ENCODE assay signal across 9 cellular contexts in the genomic region with DNA sequence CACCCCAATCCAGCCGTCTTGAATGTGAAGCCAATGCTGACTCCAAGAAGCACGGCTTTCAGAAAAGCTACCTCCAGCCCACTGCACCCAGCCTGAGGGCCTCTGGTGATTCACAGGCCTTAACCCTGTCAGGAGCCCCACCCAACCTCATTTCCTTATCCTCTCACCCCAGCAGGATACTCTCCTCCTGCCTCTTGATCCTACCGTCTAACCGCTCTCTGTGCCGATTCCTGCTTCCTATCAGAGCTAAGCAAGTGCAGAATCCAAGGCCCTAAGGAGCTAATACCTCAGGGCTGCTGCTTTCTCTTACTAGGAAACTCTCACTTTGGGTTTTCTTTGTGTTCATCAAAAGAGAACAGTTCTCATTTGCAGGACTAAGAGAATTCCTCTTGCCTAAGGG. TPM values are rescaled to one million over a fixed set of nuclear protein-coding genes. Genes with fewer than 3 reads are reported as not detected.
DNase-seq lines count a peak whose midpoint lies in the region; ATAC-seq and TF ChIP-seq lines count a peak whose summit lies in the region.
"Had no signal": no experiment of that assay in that cellular context is flagged by ENCODE, and none has a peak within 500 bp of the region (broad histone marks: within the 10 kb centered on the region; RNA-seq: fewer than 3 reads in every experiment).

No MANE protein-coding gene starts in this region.

- no peaks in the 10 kb centered on the region for H3K27me3 Mint-ChIP-seq in activated T-helper 17 cell treated with anti-CD3 and anti-CD28 coated beads, Interleukin-2, amount 50 U/mL, for 72 hours

- H3K4me1 ChIP-seq in SK-N-SH (ENCODE audit: control insufficient read depth in 1 of 2, insufficient read depth in 2 of 2, low read depth in 1 of 2, low read length in 1 of 2): peaks cover 6 to 10% of the 10 kb centered on the region in 2 experiments

- peak overlapping the region; percentile 58 for H3K27ac Mint-ChIP-seq in activated T-helper 17 cell treated with anti-CD3 and anti-CD28 coated beads, Interleukin-2, amount 50 U/mL, for 72 hours

- intact Hi-C loops in left ventricle myocardium superior (cut with micrococcal nuclease): loop anchor here (10.0 kb wide), 1 partner anchor 50 kb away; a partner anchor contains a TSS

- peak overlapping the region; percentile 58 for H3K4me3 Mint-ChIP-seq in activated T-helper 17 cell treated with anti-CD3 and anti-CD28 coated beads, Interleukin-2, amount 50 U/mL, for 72 hours

- H3K9ac ChIP-seq in SK-N-SH: no peak overlapping the region

- no peaks in the 10 kb centered on the region for H3K9me2 ChIP-seq in SK-N-SH

- H3K27me3 ChIP-seq in SK-N-SH (ENCODE audit: insufficient read depth): no peaks in the 10 kb centered on the region

- TF ChIP-seq RAD21 in SK-N-SH (IDR thresholded peaks at IDR 0.05; ENCODE audit: low read length): no peak

- peaks cover 14% of the 10 kb centered on the region; the same call in 1 of the 2 replicates for H4K20me1 ChIP-seq in SK-N-SH (ENCODE audit: insufficient read depth)

- H3K4me3 ChIP-seq in SK-N-SH (ENCODE audit: low read depth in 2 of 2, low read length in 1 of 2): no peak overlapping the region

- H3F3A ChIP-seq in SK-N-SH (replicated peaks; ENCODE audit: insufficient read depth): peaks cover 8% of the 10 kb centered on the region

- CTCF ChIA-PET in SK-N-SH (lab: Yijun Ruan, JAX): no interaction called here

- DNase-seq in SK-N-SH: no peak
- DNase-seq in left ventricle myocardium superior: no peak
- DNase-seq in stimulated activated CD8-positive, alpha-beta memory T cell treated with anti-CD3 and anti-CD28 coated beads, Interleukin-4, amount 100 ng/mL, for 4 hours (ENCODE audit: low read depth in 2 of 2, low spot score in 1 of 2): peak; percentile 16 to 23
- DNase-seq in NCI-H1048 (lab: John Stamatoyannopoulos, UW): no peak
- DNase-seq in NCI-H146 treated with DMSO at 0.1 percent for 48 hours (lab: John Stamatoyannopoulos, UW; ENCODE audit: unreplicated experiment): no peak

- no peaks in the 10 kb centered on the region for H3K36me3 ChIP-seq in SK-N-SH (replicated peaks in 1 of 2; ENCODE audit: control insufficient read depth in 1 of 2, insufficient read depth in 2 of 2, low read length in 1 of 2)

- H2AFZ ChIP-seq in SK-N-SH (ENCODE audit: low read depth): no peak overlapping the region

- ATAC-seq in SK-N-SH treated with all-trans-retinoic acid at 6 μM for 48 hours: no peak
- ATAC-seq in activated T-helper 17 cell treated with anti-CD3 and anti-CD28 coated beads, Interleukin-2, amount 50 U/mL, for 72 hours (replicated peaks): peak; percentile 33
- ATAC-seq in left ventricle myocardium superior: peak; percentile 71
- no peak for ATAC-seq in HG03565 (IDR thresholded peaks at IDR 0.05; ENCODE audit: unreplicated experiment)

- H3K27ac ChIP-seq in SK-N-SH (ENCODE audit: low read depth in 2 of 2, low read length in 1 of 2): no peak overlapping the region
- H3K27ac ChIP-seq: 22Rv1 had no signal

- no peak for TF ChIP-seq EP300 in SK-N-SH (IDR thresholded peaks at IDR 0.05; ENCODE audit: borderline replicate concordance in 1 of 2, low read depth in 1 of 2, low read length in 1 of 2)

- H3K79me2 ChIP-seq in SK-N-SH (ENCODE audit: insufficient read depth): peaks cover 20% of the 10 kb centered on the region

- TF ChIP-seq CTCF in SK-N-SH (IDR thresholded peaks at IDR 0.05): no peak

- no peaks in the 10 kb centered on the region for H3K9me3 Mint-ChIP-seq in activated T-helper 17 cell treated with anti-CD3 and anti-CD28 coated beads, Interleukin-2, amount 50 U/mL, for 72 hours

- peak overlapping the region; percentile 32; the same call in 1 of the 2 replicates for H3K4me2 ChIP-seq in SK-N-SH

- no peaks in the 10 kb centered on the region for H3K9me3 ChIP-seq in SK-N-SH

- peaks cover 42% of the 10 kb centered on the region for H3K4me1 Mint-ChIP-seq in activated T-helper 17 cell treated with anti-CD3 and anti-CD28 coated beads, Interleukin-2, amount 50 U/mL, for 72 hours

- no peaks in the 10 kb centered on the region for H3K36me3 Mint-ChIP-seq in activated T-helper 17 cell treated with anti-CD3 and anti-CD28 coated beads, Interleukin-2, amount 50 U/mL, for 72 hours (ENCODE audit: low read depth)

- WGBS in SK-N-SH (ENCODE audit: low lambda C conversion rate): 84% methylated on average over 5 of the region's 5 CpGs

- POLR2A ChIA-PET in SK-N-SH (lab: Yijun Ruan, JAX): no interaction called here

TF ChIP-seq in SK-N-SH, 30 proteins besides CTCF, POLR2A, EP300 and RAD21 (continues in another document):
- TF ChIP-seq, protein P1, sequence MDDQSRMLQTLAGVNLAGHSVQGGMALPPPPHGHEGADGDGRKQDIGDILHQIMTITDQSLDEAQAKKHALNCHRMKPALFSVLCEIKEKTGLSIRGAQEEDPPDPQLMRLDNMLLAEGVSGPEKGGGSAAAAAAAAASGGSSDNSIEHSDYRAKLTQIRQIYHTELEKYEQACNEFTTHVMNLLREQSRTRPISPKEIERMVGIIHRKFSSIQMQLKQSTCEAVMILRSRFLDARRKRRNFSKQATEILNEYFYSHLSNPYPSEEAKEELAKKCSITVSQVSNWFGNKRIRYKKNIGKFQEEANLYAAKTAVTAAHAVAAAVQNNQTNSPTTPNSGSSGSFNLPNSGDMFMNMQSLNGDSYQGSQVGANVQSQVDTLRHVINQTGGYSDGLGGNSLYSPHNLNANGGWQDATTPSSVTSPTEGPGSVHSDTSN (IDR thresholded peaks at IDR 0.05): no peak
- TF ChIP-seq, protein P2, sequence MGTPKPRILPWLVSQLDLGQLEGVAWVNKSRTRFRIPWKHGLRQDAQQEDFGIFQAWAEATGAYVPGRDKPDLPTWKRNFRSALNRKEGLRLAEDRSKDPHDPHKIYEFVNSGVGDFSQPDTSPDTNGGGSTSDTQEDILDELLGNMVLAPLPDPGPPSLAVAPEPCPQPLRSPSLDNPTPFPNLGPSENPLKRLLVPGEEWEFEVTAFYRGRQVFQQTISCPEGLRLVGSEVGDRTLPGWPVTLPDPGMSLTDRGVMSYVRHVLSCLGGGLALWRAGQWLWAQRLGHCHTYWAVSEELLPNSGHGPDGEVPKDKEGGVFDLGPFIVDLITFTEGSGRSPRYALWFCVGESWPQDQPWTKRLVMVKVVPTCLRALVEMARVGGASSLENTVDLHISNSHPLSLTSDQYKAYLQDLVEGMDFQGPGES (IDR thresholded peaks at IDR 0.05; ENCODE audit: low read depth, low read length): no peak
- TF ChIP-seq GATA2 (CRISPR knock-in tag; IDR thresholded peaks at IDR 0.05): no peak

TF ChIP-seq in SK-N-SH treated with all-trans-retinoic acid at 6 μM for 48 hours, 23 proteins besides CTCF, POLR2A, EP300 and RAD21 (continues in another document):
- TF ChIP-seq, protein P3, sequence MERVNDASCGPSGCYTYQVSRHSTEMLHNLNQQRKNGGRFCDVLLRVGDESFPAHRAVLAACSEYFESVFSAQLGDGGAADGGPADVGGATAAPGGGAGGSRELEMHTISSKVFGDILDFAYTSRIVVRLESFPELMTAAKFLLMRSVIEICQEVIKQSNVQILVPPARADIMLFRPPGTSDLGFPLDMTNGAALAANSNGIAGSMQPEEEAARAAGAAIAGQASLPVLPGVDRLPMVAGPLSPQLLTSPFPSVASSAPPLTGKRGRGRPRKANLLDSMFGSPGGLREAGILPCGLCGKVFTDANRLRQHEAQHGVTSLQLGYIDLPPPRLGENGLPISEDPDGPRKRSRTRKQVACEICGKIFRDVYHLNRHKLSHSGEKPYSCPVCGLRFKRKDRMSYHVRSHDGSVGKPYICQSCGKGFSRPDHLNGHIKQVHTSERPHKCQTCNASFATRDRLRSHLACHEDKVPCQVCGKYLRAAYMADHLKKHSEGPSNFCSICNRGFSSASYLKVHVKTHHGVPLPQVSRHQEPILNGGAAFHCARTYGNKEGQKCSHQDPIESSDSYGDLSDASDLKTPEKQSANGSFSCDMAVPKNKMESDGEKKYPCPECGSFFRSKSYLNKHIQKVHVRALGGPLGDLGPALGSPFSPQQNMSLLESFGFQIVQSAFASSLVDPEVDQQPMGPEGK (CRISPR knock-in tag; IDR thresholded peaks at IDR 0.05; ENCODE audit: borderline replicate concordance): no peak
- no peak for TF ChIP-seq BACH2 (CRISPR knock-in tag; IDR thresholded peaks at IDR 0.05; ENCODE audit: borderline replicate concordance)
- no peak for TF ChIP-seq CSDC2 (CRISPR knock-in tag; IDR thresholded peaks at IDR 0.05)
- no peak for TF ChIP-seq OSR1 (CRISPR knock-in tag; IDR thresholded peaks at IDR 0.05)
- no peak for TF ChIP-seq ZFP30 (CRISPR knock-in tag; IDR thresholded peaks at IDR 0.05)
- TF ChIP-seq TCF4 (CRISPR knock-in tag; IDR thresholded peaks at IDR 0.05; ENCODE audit: borderline replicate concordance): no peak
- TF ChIP-seq TOX (CRISPR knock-in tag; IDR thresholded peaks at IDR 0.05; ENCODE audit: borderline replicate concordance): no peak
- TF ChIP-seq, protein P4, sequence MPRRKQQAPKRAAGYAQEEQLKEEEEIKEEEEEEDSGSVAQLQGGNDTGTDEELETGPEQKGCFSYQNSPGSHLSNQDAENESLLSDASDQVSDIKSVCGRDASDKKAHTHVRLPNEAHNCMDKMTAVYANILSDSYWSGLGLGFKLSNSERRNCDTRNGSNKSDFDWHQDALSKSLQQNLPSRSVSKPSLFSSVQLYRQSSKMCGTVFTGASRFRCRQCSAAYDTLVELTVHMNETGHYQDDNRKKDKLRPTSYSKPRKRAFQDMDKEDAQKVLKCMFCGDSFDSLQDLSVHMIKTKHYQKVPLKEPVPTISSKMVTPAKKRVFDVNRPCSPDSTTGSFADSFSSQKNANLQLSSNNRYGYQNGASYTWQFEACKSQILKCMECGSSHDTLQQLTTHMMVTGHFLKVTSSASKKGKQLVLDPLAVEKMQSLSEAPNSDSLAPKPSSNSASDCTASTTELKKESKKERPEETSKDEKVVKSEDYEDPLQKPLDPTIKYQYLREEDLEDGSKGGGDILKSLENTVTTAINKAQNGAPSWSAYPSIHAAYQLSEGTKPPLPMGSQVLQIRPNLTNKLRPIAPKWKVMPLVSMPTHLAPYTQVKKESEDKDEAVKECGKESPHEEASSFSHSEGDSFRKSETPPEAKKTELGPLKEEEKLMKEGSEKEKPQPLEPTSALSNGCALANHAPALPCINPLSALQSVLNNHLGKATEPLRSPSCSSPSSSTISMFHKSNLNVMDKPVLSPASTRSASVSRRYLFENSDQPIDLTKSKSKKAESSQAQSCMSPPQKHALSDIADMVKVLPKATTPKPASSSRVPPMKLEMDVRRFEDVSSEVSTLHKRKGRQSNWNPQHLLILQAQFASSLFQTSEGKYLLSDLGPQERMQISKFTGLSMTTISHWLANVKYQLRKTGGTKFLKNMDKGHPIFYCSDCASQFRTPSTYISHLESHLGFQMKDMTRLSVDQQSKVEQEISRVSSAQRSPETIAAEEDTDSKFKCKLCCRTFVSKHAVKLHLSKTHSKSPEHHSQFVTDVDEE (CRISPR knock-in tag; IDR thresholded peaks at IDR 0.05): no peak
- no peak for TF ChIP-seq ZNF70 (CRISPR knock-in tag; IDR thresholded peaks at IDR 0.05)
- TF ChIP-seq ESRRG (CRISPR knock-in tag; IDR thresholded peaks at IDR 0.05): no peak

RNA-seq across cellular contexts. Expression of a gene that starts 47.2 kb away (rescaled TPM):
- polyA plus RNA-seq in SK-N-SH (2012; rRNA removed): 3.2 and 3.6 TPM in 2 replicates
- polyA plus RNA-seq in SK-N-SH (2012; cell fraction: cytosol; rRNA removed): 2.3 and 2.9 TPM in 2 replicates
- polyA plus RNA-seq in SK-N-SH (2012; cell fraction: nucleus; rRNA removed): 9.6 and 12.0 TPM in 2 replicates
- total RNA-seq in activated T-helper 17 cell treated with anti-CD3 and anti-CD28 coated beads, Interleukin-2, amount 50 U/mL, for 72 hours: 10 to 100 TPM; 16.6 to 32.4 TPM
- total RNA-seq in left ventricle myocardium superior: 1.8 TPM

Comparison
In these comparisons a context has a peak if more than half of its experiments do, and no peak if none do; other contexts are left out.
1. DNase-seq: peak in stimulated activated CD8-positive, alpha-beta memory T cell treated with anti-CD3 and anti-CD28 coated beads, Interleukin-4, amount 100 ng/mL, for 4 hours (2 of 2); none in SK-N-SH (single experiment), left ventricle myocardium superior (single experiment), NCI-H1048 (single experiment) and NCI-H146 treated with DMSO at 0.1 percent for 48 hours (single experiment).
2. ATAC-seq: peak in activated T-helper 17 cell treated with anti-CD3 and anti-CD28 coated beads, Interleukin-2, amount 50 U/mL, for 72 hours (single experiment) and left ventricle myocardium superior (single experiment); none in SK-N-SH treated with all-trans-retinoic acid at 6 μM for 48 hours (single experiment) and HG03565 (single experiment).